26 cellular contexts compared by ENCODE assay signal in genomic region chr18:22605736-22606135, GRCh38.
"Had no signal": no experiment of that assay in that cellular context is flagged by ENCODE, and none has a peak within 500 bp of the region (broad histone marks: within the 10 kb centered on the region; RNA-seq: fewer than 3 reads in every experiment).

No MANE protein-coding gene starts in this region.

- H3K9me3 ChIP-seq: left lung, lower lobe of right lung, mucosa of descending colon, pancreas, prostate gland, sigmoid colon, spleen, suprapubic skin, transverse colon, uterus had no signal

- H3K9me3 Mint-ChIP-seq: natural killer cell treated with Interleukin-12 subunit alpha and Interleukin-12 subunit beta and Interleukin-15 and Interleukin-18, amount 100 ng/mL, for 72 hours; neural crest cell; stimulated activated effector memory CD8-positive, alpha-beta T cell treated with anti-CD3 and anti-CD28 coated beads, Interleukin-12 subunit alpha, Interleukin-12 subunit beta, amount 100 ng/mL, for 72 hours; stimulated activated naive CD8-positive, alpha-beta T cell treated with anti-CD3 and anti-CD28 coated beads, Interleukin-15, Interleukin-2, amounts not matched to agents 100 ng/mL and 50 ng/mL, for 24 hours had no signal

- H3K27ac ChIP-seq: spleen, suprapubic skin, transverse colon had no signal

- H3K36me3 Mint-ChIP-seq: immature natural killer cell; naive thymus-derived CD4-positive, alpha-beta T cell; stimulated activated effector memory CD8-positive, alpha-beta T cell treated with anti-CD3 and anti-CD28 coated beads, Interleukin-12 subunit alpha, Interleukin-12 subunit beta, amount 100 ng/mL, for 72 hours had no signal

- DNase-seq: hypothalamus; immature natural killer cell; kidney; left colon; left lung; lower lobe of right lung; mesendoderm; midbrain; mucosa of descending colon; naive thymus-derived CD4-positive, alpha-beta T cell; nucleus accumbens; pancreas; posterior cingulate gyrus; retina; sigmoid colon; spleen; stimulated activated CD4-positive, alpha-beta T cell treated with anti-CD3 and anti-CD28 coated beads, Interleukin-4, amount 100 ng/mL, for 24 hours; stimulated activated naive CD4-positive, alpha-beta T cell; transverse colon; uterus had no signal

- H3K36me3 ChIP-seq: left lung, lower lobe of right lung, pancreas, prostate gland, sigmoid colon, spleen, suprapubic skin, transverse colon, uterus had no signal

- H3K27me3 ChIP-seq: left lung, pancreas, sigmoid colon, suprapubic skin, transverse colon, uterus had no signal

- H3K4me1 Mint-ChIP-seq: immature natural killer cell; naive thymus-derived CD4-positive, alpha-beta T cell; stimulated activated effector memory CD8-positive, alpha-beta T cell treated with anti-CD3 and anti-CD28 coated beads, Interleukin-12 subunit alpha, Interleukin-12 subunit beta, amount 100 ng/mL, for 72 hours had no signal

- H3K27ac Mint-ChIP-seq: immature natural killer cell; naive thymus-derived CD4-positive, alpha-beta T cell; natural killer cell treated with Interleukin-12 subunit alpha and Interleukin-12 subunit beta and Interleukin-15 and Interleukin-18, amount 100 ng/mL, for 72 hours; stimulated activated effector memory CD8-positive, alpha-beta T cell treated with anti-CD3 and anti-CD28 coated beads, Interleukin-12 subunit alpha, Interleukin-12 subunit beta, amount 100 ng/mL, for 72 hours; stimulated activated naive CD8-positive, alpha-beta T cell treated with anti-CD3 and anti-CD28 coated beads, Interleukin-15, Interleukin-2, amounts not matched to agents 100 ng/mL and 50 ng/mL, for 24 hours had no signal

- H3K4me3 ChIP-seq: left lung, lower lobe of right lung, mucosa of descending colon, pancreas, prostate gland, sigmoid colon, spleen, suprapubic skin, transverse colon, uterus had no signal

- H3K4me3 Mint-ChIP-seq: immature natural killer cell; naive thymus-derived CD4-positive, alpha-beta T cell; natural killer cell treated with Interleukin-12 subunit alpha and Interleukin-12 subunit beta and Interleukin-15 and Interleukin-18, amount 100 ng/mL, for 72 hours; neural crest cell; stimulated activated effector memory CD8-positive, alpha-beta T cell treated with anti-CD3 and anti-CD28 coated beads, Interleukin-12 subunit alpha, Interleukin-12 subunit beta, amount 100 ng/mL, for 72 hours; stimulated activated naive CD8-positive, alpha-beta T cell treated with anti-CD3 and anti-CD28 coated beads, Interleukin-15, Interleukin-2, amounts not matched to agents 100 ng/mL and 50 ng/mL, for 24 hours had no signal
